26 cellular contexts compared by ENCODE assay signal in genomic region chr1:77955709-77956108, GRCh38.
"Had no signal": no experiment of that assay in that cellular context is flagged by ENCODE, and none has a peak within 500 bp of the region (broad histone marks: within the 10 kb centered on the region; RNA-seq: fewer than 3 reads in every experiment).

No MANE protein-coding gene starts in this region.

- H3K4me3 Mint-ChIP-seq: memory B cell had no signal

- H3K9me3 Mint-ChIP-seq: immature natural killer cell, memory B cell had no signal

- H3K27me3 Mint-ChIP-seq: memory B cell had no signal

- H3K4me1 ChIP-seq: foreskin keratinocyte had no signal

- H3K27ac ChIP-seq: coronary artery, dorsolateral prefrontal cortex, foreskin keratinocyte, gastroesophageal sphincter, heart left ventricle, hepatocyte had no signal

- ATAC-seq: foreskin keratinocyte, gastroesophageal sphincter, heart left ventricle, left colon, left lobe of liver, left ventricle myocardium superior had no signal

- H3K9me3 ChIP-seq: esophagus muscularis mucosa, gastroesophageal sphincter, heart left ventricle had no signal

- H3K4me3 ChIP-seq: coronary artery, dorsolateral prefrontal cortex, esophagus muscularis mucosa, gastroesophageal sphincter, heart left ventricle, hepatocyte, lung had no signal

- FAIRE-seq: colon, endothelial cell of umbilical vein, frontal cortex, kidney had no signal

- DNase-seq: dermis blood vessel endothelial cell; dorsolateral prefrontal cortex; effector CD4-positive, alpha-beta T cell; effector memory CD4-positive, alpha-beta T cell; foreskin keratinocyte; heart left ventricle; hypothalamus; immature natural killer cell; islet precursor cell; kidney; kidney glomerular epithelial cell; left colon; left ventricle myocardium superior; mammary epithelial cell; mesendoderm; midbrain had no signal

- H3K27me3 ChIP-seq: dorsolateral prefrontal cortex, esophagus muscularis mucosa, foreskin keratinocyte, gastroesophageal sphincter, heart left ventricle, hepatocyte had no signal
